In the genomic region with DNA sequence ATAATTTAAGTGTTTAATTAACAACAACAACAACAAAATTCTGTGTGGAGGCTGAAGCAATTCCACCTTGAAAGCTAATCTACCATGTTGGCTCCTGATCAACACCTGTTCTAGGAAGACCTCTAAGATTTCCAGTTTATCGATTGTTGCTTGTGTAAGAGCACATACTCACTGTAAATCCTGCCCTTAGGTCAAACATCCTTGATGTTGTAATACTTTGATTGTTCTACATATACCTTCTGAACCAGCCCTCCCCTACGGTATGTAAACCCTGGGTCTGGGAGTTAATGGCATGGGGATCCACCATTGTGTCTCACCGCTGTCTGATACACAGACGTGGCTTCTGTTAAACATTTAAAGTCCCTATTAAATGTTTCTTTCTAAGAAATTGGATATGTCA, we compare ENCODE assay signal across 19 cellular contexts.
DNase-seq lines count a peak whose midpoint lies in the region; ATAC-seq, FAIRE-seq and TF ChIP-seq lines count a peak whose summit lies in the region.
"Had no signal": no experiment of that assay in that cellular context is flagged by ENCODE, and none has a peak within 500 bp of the region (broad histone marks: within the 10 kb centered on the region; RNA-seq: fewer than 3 reads in every experiment).

No MANE protein-coding gene starts in this region.

- no peak for TF ChIP-seq POLR2A in erythroblast (IDR thresholded peaks at IDR 0.05; ENCODE audit: low read length)

- H3K18ac ChIP-seq in mesenchymal stem cell (ENCODE audit: low read depth in 1 of 2, low read length in 2 of 2): no peak overlapping the region

- H3K79me1 ChIP-seq in mesenchymal stem cell (replicated peaks; ENCODE audit: low read length, poor library complexity, severe bottlenecking): peaks cover 2% of the 10 kb centered on the region

- TF ChIP-seq CTCF in bronchial epithelial cell (IDR thresholded peaks at IDR 0.05; ENCODE audit: insufficient read depth, low read length, severe bottlenecking) (no peak), type B pancreatic cell (conservative IDR thresholded peaks at IDR 0.05) (no peak)

- peak; percentile 32 for FAIRE-seq in bronchial epithelial cell (lab: Jason Lieb, UNC)
- FAIRE-seq: A204.1, G401.6, GM12891, GM19239 had no signal

- H2AK5ac ChIP-seq in mesenchymal stem cell (ENCODE audit: low read length, severe bottlenecking): no peak overlapping the region

- H3K4me3 ChIP-seq in bronchial epithelial cell (ENCODE audit: low read depth, low read length): no peak overlapping the region
- no peak overlapping the region for H3K4me3 ChIP-seq in mesenchymal stem cell (ENCODE audit: insufficient read depth in 1 of 2, low read depth in 1 of 2, low read length in 2 of 2)
- H3K4me3 ChIP-seq: HAP-1 had no signal

- H2BK15ac ChIP-seq in mesenchymal stem cell (ENCODE audit: low read depth, poor library complexity, severe bottlenecking): no peak overlapping the region

- no peak overlapping the region for H3K27ac Mint-ChIP-seq in type B pancreatic cell
- H3K27ac Mint-ChIP-seq: CD4-positive, CD25-positive, alpha-beta regulatory T cell; CD8-positive, alpha-beta memory T cell; IgD-negative memory B cell had no signal

- no peaks in the 10 kb centered on the region for H3K9me3 ChIP-seq in mesenchymal stem cell (ENCODE audit: control insufficient read depth, low read length)
- H3K9me3 ChIP-seq: BE2C, HAP-1 had no signal

- peak overlapping the region; percentile 66 for H2BK5ac ChIP-seq in mesenchymal stem cell (ENCODE audit: low read depth, low read length, poor library complexity, severe bottlenecking)

- no peak overlapping the region for H3K27ac ChIP-seq in mesenchymal stem cell (ENCODE audit: low read length, poor library complexity, severe bottlenecking)

- H3K23ac ChIP-seq in mesenchymal stem cell (ENCODE audit: low read length in 2 of 2): no peak overlapping the region

- peaks cover 23% of the 10 kb centered on the region for H3K4me1 Mint-ChIP-seq in type B pancreatic cell (ENCODE audit: unreplicated experiment)
- H3K4me1 Mint-ChIP-seq: IgD-negative memory B cell had no signal

- H4K8ac ChIP-seq in mesenchymal stem cell (ENCODE audit: low read length): no peak overlapping the region

- no peak overlapping the region for H2BK120ac ChIP-seq in mesenchymal stem cell (ENCODE audit: low read depth, low read length)

- H3K27me3 ChIP-seq in bronchial epithelial cell (ENCODE audit: control insufficient read depth, insufficient read depth, low read length) (no peaks in the 10 kb centered on the region), mesenchymal stem cell (ENCODE audit: control insufficient read depth in 1 of 2, insufficient read depth in 1 of 2, low read length in 2 of 2) (no peaks in the 10 kb centered on the region)
- H3K27me3 ChIP-seq: BE2C had no signal

- no peak overlapping the region for H3K4me3 Mint-ChIP-seq in type B pancreatic cell
- H3K4me3 Mint-ChIP-seq: CD4-positive, CD25-positive, alpha-beta regulatory T cell; CD8-positive, alpha-beta memory T cell; IgD-negative memory B cell had no signal

- H2BK12ac ChIP-seq in mesenchymal stem cell (ENCODE audit: low read length in 2 of 2): no peak overlapping the region

- H3K36me3 ChIP-seq in bronchial epithelial cell (ENCODE audit: control insufficient read depth, insufficient read depth, low read length) (no peaks in the 10 kb centered on the region), mesenchymal stem cell (ENCODE audit: control insufficient read depth in 1 of 2, insufficient read depth in 2 of 2, low read depth in 1 of 2, low read length in 2 of 2) (no peaks in the 10 kb centered on the region)
- H3K36me3 ChIP-seq: BE2C, HAP-1 had no signal

- DNase-seq in bronchial epithelial cell (ENCODE audit: low read depth) (peak; percentile 10), left lobe of liver (ENCODE audit: low spot score) (no peak), mesenchymal stem cell (no peak), type B pancreatic cell (ENCODE audit: extremely low spot score, unreplicated experiment) (no peak), cerebellar nuclear complex (lab: John Stamatoyannopoulos, UW) (no peak), erythroblast (lab: John Stamatoyannopoulos, UW) (no peak)
- DNase-seq: ACHN; BE2C; C1 segment of cervical spinal cord; CD4-positive, CD25-positive, alpha-beta regulatory T cell; CD8-positive, alpha-beta memory T cell; COR-L47; DMS 273 treated with DMSO at 0.1 percent for 48 hours had no signal

- no peak overlapping the region for H3K9ac ChIP-seq in mesenchymal stem cell (ENCODE audit: low read length)

- H3K9me3 Mint-ChIP-seq in type B pancreatic cell: no peaks in the 10 kb centered on the region
- H3K9me3 Mint-ChIP-seq: CD8-positive, alpha-beta memory T cell had no signal

- H3K36me3 Mint-ChIP-seq in type B pancreatic cell: no peaks in the 10 kb centered on the region

- 92% methylated on average over 3 of the region's 4 CpGs for WGBS in mesenchymal stem cell

- no peak overlapping the region for H4K91ac ChIP-seq in mesenchymal stem cell (ENCODE audit: low read length)

- H3K14ac ChIP-seq in mesenchymal stem cell (ENCODE audit: low read length in 2 of 2): no peak overlapping the region

- no peak overlapping the region for H2AFZ ChIP-seq in mesenchymal stem cell (ENCODE audit: low read depth, low read length)

- no peak overlapping the region for H3K4me2 ChIP-seq in mesenchymal stem cell (ENCODE audit: low read length, poor library complexity, severe bottlenecking)

- H3K27me3 Mint-ChIP-seq in type B pancreatic cell: no peaks in the 10 kb centered on the region
- H3K27me3 Mint-ChIP-seq: CD4-positive, CD25-positive, alpha-beta regulatory T cell; CD8-positive, alpha-beta memory T cell; IgD-negative memory B cell had no signal

- no peak overlapping the region for H3K4ac ChIP-seq in mesenchymal stem cell (ENCODE audit: low read depth in 1 of 2, low read length in 2 of 2)

- peaks cover 1% of the 10 kb centered on the region for H3K4me1 ChIP-seq in mesenchymal stem cell (ENCODE audit: control insufficient read depth, insufficient read depth, low read depth, low read length)
- H3K4me1 ChIP-seq: HAP-1 had no signal

- ATAC-seq in left lobe of liver: peak; percentile 54
